Comparison of ENCODE assay signal across 8 cellular contexts in the genomic region with DNA sequence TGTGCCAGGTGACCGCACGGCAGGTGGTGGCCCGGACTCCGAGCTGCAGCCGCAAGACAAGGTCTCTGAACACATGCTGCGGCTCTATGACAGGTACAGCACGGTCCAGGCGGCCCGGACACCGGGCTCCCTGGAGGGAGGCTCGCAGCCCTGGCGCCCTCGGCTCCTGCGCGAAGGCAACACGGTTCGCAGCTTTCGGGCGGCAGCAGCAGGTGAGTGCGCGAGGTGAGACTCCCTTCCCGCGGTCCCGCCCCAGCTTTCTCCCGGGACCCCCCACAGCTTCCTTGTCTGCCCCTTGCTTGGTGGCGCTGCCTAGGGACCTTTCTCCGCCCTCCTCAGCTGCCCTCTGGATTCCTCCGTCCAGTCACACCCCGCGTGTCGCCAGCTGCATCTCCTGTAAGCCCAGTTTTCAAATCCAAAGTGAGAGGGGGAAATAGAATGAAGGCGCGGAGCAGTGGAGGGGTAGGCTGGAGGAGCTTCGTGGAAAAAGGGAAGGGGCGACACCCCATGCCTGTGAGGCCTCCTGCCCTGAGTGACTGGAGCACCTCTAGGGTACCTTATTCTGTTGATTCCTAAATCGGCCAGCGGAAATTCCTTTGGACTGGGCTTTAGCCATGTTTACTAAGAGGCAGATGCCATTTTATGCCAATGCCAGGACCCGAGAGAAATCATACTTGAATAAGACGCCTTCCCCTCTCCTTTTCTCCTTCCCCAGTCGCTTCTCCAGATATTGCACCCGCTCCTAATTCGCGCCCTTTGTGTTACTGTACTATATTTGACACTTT. TPM values are rescaled to one million over a fixed set of nuclear protein-coding genes. Genes with fewer than 3 reads are reported as not detected.
DNase-seq lines count a peak whose midpoint lies in the region; TF ChIP-seq lines count a peak whose summit lies in the region.

No MANE protein-coding gene starts in this region.

- DNase-seq in NT2/D1 (ENCODE audit: low read depth, low spot score), result no peak
- no peak for DNase-seq in esophagus squamous epithelium (lab: John Stamatoyannopoulos, UW)
- DNase-seq in prostate gland (ENCODE audit: low spot score), result no peak
- DNase-seq in NCI-H2196 treated with DMSO at 0.1 percent for 48 hours (lab: John Stamatoyannopoulos, UW; ENCODE audit: unreplicated experiment), result no peak
- DNase-seq in effector CD8-positive, alpha-beta T cell (lab: John Stamatoyannopoulos, UW), result no peak
- no peak for DNase-seq in NCI-H2029 (lab: John Stamatoyannopoulos, UW)
- no peak for DNase-seq in COLO829 (ENCODE audit: low spot score)

- intact Hi-C loops in esophagus squamous epithelium (cut with DNase I) (no loop called here), prostate gland (cut with DNase I) (no loop called here)

- H3K9me3 ChIP-seq in NT2/D1 (ENCODE audit: insufficient read depth, low read length) (no peaks in the 10 kb centered on the region), esophagus squamous epithelium (no peaks in the 10 kb centered on the region), prostate gland (no peaks in the 10 kb centered on the region)

- no peaks in the 10 kb centered on the region for H3K36me3 ChIP-seq in NT2/D1 (ENCODE audit: insufficient read depth, insufficient read length, low read length)
- H3K36me3 ChIP-seq in esophagus squamous epithelium, result no peaks in the 10 kb centered on the region
- H3K36me3 ChIP-seq in prostate gland, result no peaks in the 10 kb centered on the region

- TF ChIP-seq CTCF in GM12875 (IDR thresholded peaks at IDR 0.05; ENCODE audit: borderline replicate concordance, insufficient read depth, low read depth, low read length) (no peak), esophagus squamous epithelium (IDR thresholded peaks at IDR 0.05) (no peak), prostate gland (IDR thresholded peaks at IDR 0.05) (no peak)

- H3K9ac ChIP-seq in NT2/D1 (ENCODE audit: insufficient read length, low read depth), result peak overlapping the region; percentile 64

- H3K27me3 ChIP-seq in NT2/D1 (ENCODE audit: insufficient read depth, insufficient read length), result peaks cover 58% of the 10 kb centered on the region
- peaks cover 0 to 90% (median 4%) of the 10 kb centered on the region in 4 donors for H3K27me3 ChIP-seq in esophagus squamous epithelium
- peaks cover 2% of the 10 kb centered on the region for H3K27me3 ChIP-seq in prostate gland (replicated peaks; ENCODE audit: insufficient read depth)

- H3K27ac ChIP-seq in esophagus squamous epithelium (no peak overlapping the region), prostate gland (no peak overlapping the region)

- peak overlapping the region; percentile 90 for H3K4me3 ChIP-seq in GM12875 (ENCODE audit: low read depth, low read length)
- peak overlapping the region; percentile 57 for H3K4me3 ChIP-seq in NT2/D1 (ENCODE audit: insufficient read length, low read depth)
- H3K4me3 ChIP-seq in esophagus squamous epithelium, result peak overlapping the region; percentile 22 to 60 (median 33)
- H3K4me3 ChIP-seq in prostate gland, result peak overlapping the region; percentile 15 to 35

- H3K4me1 ChIP-seq in NT2/D1 (ENCODE audit: insufficient read depth, insufficient read length), result no peaks in the 10 kb centered on the region
- H3K4me1 ChIP-seq in esophagus squamous epithelium, result peaks cover 0 to 22% (median 11%) of the 10 kb centered on the region in 3 donors
- no peaks in the 10 kb centered on the region for H3K4me1 ChIP-seq in prostate gland (replicated peaks)

- no peak for TF ChIP-seq POLR2A in esophagus squamous epithelium (IDR thresholded peaks at IDR 0.05)
- TF ChIP-seq POLR2A in prostate gland (IDR thresholded peaks at IDR 0.05), result no peak

- 25 to 36% methylated on average over 8 to 10 of the region's 43 CpGs for WGBS in esophagus squamous epithelium, 2 donors
- WGBS in prostate gland, result 9% methylated on average over 42 of the region's 43 CpGs

RNA-seq across cellular contexts. Expression of a gene that starts 1.1 kb away (rescaled TPM):
- total RNA-seq in esophagus squamous epithelium, result under 1 TPM in 2 of 4 donors, not detected in 2; 0.11 to 0.53 TPM
- total RNA-seq in prostate gland, result under 1 TPM; 0.46 to 0.80 TPM

Comparison
In these comparisons a context has a peak if more than half of its experiments do, and no peak if none do; other contexts are left out.
1. H3K4me3 ChIP-seq: peak in every context shown above with its lines; median percentile 90 in GM12875; 57 in NT2/D1; 33 in esophagus squamous epithelium; 25 in prostate gland.